ENCODE assay signal across 23 cellular contexts in genomic region chr1:201746156-201746555, GRCh38.
DNase-seq lines count a peak whose midpoint lies in the region; ATAC-seq and TF ChIP-seq lines count a peak whose summit lies in the region.
"Had no signal": no experiment of that assay in that cellular context is flagged by ENCODE, and none has a peak within 500 bp of the region (broad histone marks: within the 10 kb centered on the region; RNA-seq: fewer than 3 reads in every experiment).

No MANE protein-coding gene starts in this region.

- no peaks in the 10 kb centered on the region for H3K9me3 Mint-ChIP-seq in osteocyte (ENCODE audit: unreplicated experiment)
- H3K9me3 Mint-ChIP-seq: CD4-positive, alpha-beta T cell had no signal

- H3K27me3 ChIP-seq in left ventricle myocardium inferior (ENCODE audit: low read depth) = no peaks in the 10 kb centered on the region
- no peaks in the 10 kb centered on the region for H3K27me3 ChIP-seq in right cardiac atrium (ENCODE audit: control insufficient read depth, insufficient read depth)
- H3K27me3 ChIP-seq in ascending aorta = no peaks in the 10 kb centered on the region
- H3K27me3 ChIP-seq: BLaER1 treated with 17β-estradiol and CSF1 and Interleukin-3, amounts not matched to agents 10 nM and 100 nM; MG63; SJSA1 had no signal

- H3K27ac ChIP-seq in left ventricle myocardium inferior (replicated peaks) = peak overlapping the region; percentile 70
- H3K27ac ChIP-seq in right cardiac atrium (ENCODE audit: low read length) = no peak overlapping the region
- peak overlapping the region; percentile 97 to 98 for H3K27ac ChIP-seq in ascending aorta
- H3K27ac ChIP-seq: BLaER1 treated with 17β-estradiol and CSF1 and Interleukin-3, amounts not matched to agents 10 nM and 100 nM; SJSA1 had no signal

- no peak overlapping the region for H3K4me3 ChIP-seq in left ventricle myocardium inferior
- no peak overlapping the region for H3K4me3 ChIP-seq in right cardiac atrium (ENCODE audit: low read length)
- no peak overlapping the region for H3K4me3 ChIP-seq in ascending aorta
- H3K4me3 ChIP-seq: BLaER1 treated with 17β-estradiol and CSF1 and Interleukin-3, amounts not matched to agents 10 nM and 100 nM; MG63; SJSA1 had no signal

- ATAC-seq in right cardiac atrium (no peak), GM19351 (IDR thresholded peaks at IDR 0.05; ENCODE audit: unreplicated experiment) (no peak), HG03521 (IDR thresholded peaks at IDR 0.05; ENCODE audit: unreplicated experiment) (no peak)
- ATAC-seq: PC-3 had no signal

- peaks cover 14% of the 10 kb centered on the region for H3K36me3 ChIP-seq in left ventricle myocardium inferior
- H3K36me3 ChIP-seq in ascending aorta = peaks cover 0 to 18% of the 10 kb centered on the region in 2 donors
- H3K36me3 ChIP-seq: SJSA1 had no signal

- H3K4me1 ChIP-seq in left ventricle myocardium inferior = peaks cover 100% of the 10 kb centered on the region
- H3K4me1 ChIP-seq in right cardiac atrium (ENCODE audit: control insufficient read depth, insufficient read depth, low read length) = peaks cover 3% of the 10 kb centered on the region
- H3K4me1 ChIP-seq in ascending aorta = peaks cover 30 to 81% of the 10 kb centered on the region in 2 donors

- no peaks in the 10 kb centered on the region for H3K9me3 ChIP-seq in left ventricle myocardium inferior (replicated peaks)
- H3K9me3 ChIP-seq in right cardiac atrium (ENCODE audit: control insufficient read depth, low read length) = no peaks in the 10 kb centered on the region
- H3K9me3 ChIP-seq in ascending aorta = no peaks in the 10 kb centered on the region
- H3K9me3 ChIP-seq: BLaER1 treated with 17β-estradiol and CSF1 and Interleukin-3, amounts not matched to agents 10 nM and 100 nM; MG63; SJSA1 had no signal

- intact Hi-C loops in left ventricle myocardium inferior (cut with micrococcal nuclease) (no loop called here), right cardiac atrium (cut with DNase I) (no loop called here), ascending aorta (cut with DNase I) (no loop called here)

- TF ChIP-seq CTCF in left ventricle myocardium inferior (IDR thresholded peaks at IDR 0.05; ENCODE audit: borderline replicate concordance) (no peak), ascending aorta (IDR thresholded peaks at IDR 0.05) (no peak), osteocyte (IDR thresholded peaks at IDR 0.05) (no peak)

- H3K4me3 Mint-ChIP-seq in osteocyte (ENCODE audit: unreplicated experiment) = peak overlapping the region; percentile 6
- H3K4me3 Mint-ChIP-seq: CD4-positive, alpha-beta T cell had no signal

- peaks cover 28% of the 10 kb centered on the region for H3K36me3 Mint-ChIP-seq in osteocyte (ENCODE audit: unreplicated experiment)

- DNase-seq in left ventricle myocardium inferior = no peak
- DNase-seq in right cardiac atrium = no peak
- DNase-seq in ascending aorta (ENCODE audit: low spot score in 2 of 2) = no peak
- DNase-seq in osteocyte (ENCODE audit: extremely low spot score, unreplicated experiment) = no peak
- no peak for DNase-seq in NCI-H2029 (lab: John Stamatoyannopoulos, UW)
- DNase-seq: AML-193; CD4-positive, alpha-beta T cell; GOT3; HCEC 1CT; KG1; MG63; NCI-H1105 treated with DMSO at 0.1 percent for 48 hours; NCI-H2029 treated with DMSO at 0.1 percent for 48 hours; NCI-H446 treated with DMSO at 0.1 percent for 48 hours; NCI-H526; NCI-H82; NK-92 treated with Interleukin-12 subunit alpha and Interleukin-12 subunit beta, amount 100 ng/mL, for 24 hours; PC-3; Right ventricle myocardium superior had no signal

- H3K27ac Mint-ChIP-seq in osteocyte (ENCODE audit: unreplicated experiment) = peak overlapping the region; percentile 94
- H3K27ac Mint-ChIP-seq: CD4-positive, alpha-beta T cell had no signal

- H3K27me3 Mint-ChIP-seq in osteocyte (ENCODE audit: unreplicated experiment) = no peaks in the 10 kb centered on the region

- peaks cover 97% of the 10 kb centered on the region for H3K4me1 Mint-ChIP-seq in osteocyte (ENCODE audit: unreplicated experiment)
